In the genomic region with DNA sequence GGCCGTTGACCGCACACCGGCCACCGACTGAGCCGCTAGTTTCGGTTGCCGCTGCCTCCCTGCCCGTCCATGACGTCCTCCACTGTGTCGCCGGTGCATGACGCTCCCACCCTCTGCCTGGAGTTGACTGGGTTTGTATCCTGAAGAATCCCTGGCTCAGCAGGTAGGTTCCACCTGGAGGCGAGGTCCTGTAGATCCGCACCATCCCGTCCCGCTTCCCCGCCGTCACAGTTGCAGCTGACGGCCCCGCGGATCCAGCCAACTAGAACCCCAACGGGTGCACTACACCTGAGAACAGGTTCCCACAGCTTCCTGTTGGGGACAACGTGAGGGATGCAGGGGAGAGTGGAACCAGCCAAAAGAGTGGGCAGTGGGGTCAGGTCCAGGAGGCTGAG, we compare ENCODE assay signal across 8 cellular contexts. TPM values are rescaled to one million over a fixed set of nuclear protein-coding genes. Genes with fewer than 3 reads are reported as not detected.
A peak's percentile ranks its signal among the peaks of the same experiment; 100 is the strongest.
DNase-seq lines count a peak whose midpoint lies in the region; ATAC-seq and TF ChIP-seq lines count a peak whose summit lies in the region.

No MANE protein-coding gene starts in this region.

- H3K4me1 ChIP-seq in suprapubic skin = peaks cover 77% of the 10 kb centered on the region

- DNase-seq in activated naive CD4-positive, alpha-beta T cell treated with anti-CD3 and anti-CD28 coated beads, Interleukin-2, amount 50 U/mL, for 72 hours (ENCODE audit: low spot score in 2 of 2) = no peak
- DNase-seq in iPS-NIHi11 (ENCODE audit: low spot score) = peak; percentile 60
- DNase-seq in suprapubic skin (ENCODE audit: low spot score in 2 of 2) = no peak
- no peak for DNase-seq in putamen (ENCODE audit: low spot score)
- DNase-seq in stimulated activated CD4-positive, alpha-beta T cell treated with anti-CD3 and anti-CD28 coated beads, Interleukin-4, amount 100 ng/mL, for 1 hour = no peak

- peak overlapping the region; percentile 99 for H3K27ac ChIP-seq in suprapubic skin

- ATAC-seq in GM19043 (IDR thresholded peaks at IDR 0.05; ENCODE audit: low read depth, unreplicated experiment) (peak; percentile 8), HG03097 (IDR thresholded peaks at IDR 0.05; ENCODE audit: low FRiP score, unreplicated experiment) (peak; percentile 5), GM18907 (IDR thresholded peaks at IDR 0.05; ENCODE audit: unreplicated experiment) (no peak)
- ATAC-seq in activated naive CD4-positive, alpha-beta T cell treated with anti-CD3 and anti-CD28 coated beads, Interleukin-2, amount 50 U/mL, for 72 hours = peak; percentile 12 to 42

- H3K9me3 Mint-ChIP-seq in activated naive CD4-positive, alpha-beta T cell treated with anti-CD3 and anti-CD28 coated beads, Interleukin-2, amount 50 U/mL, for 72 hours = no peaks in the 10 kb centered on the region

- H3K36me3 Mint-ChIP-seq in activated naive CD4-positive, alpha-beta T cell treated with anti-CD3 and anti-CD28 coated beads, Interleukin-2, amount 50 U/mL, for 72 hours = peaks cover 50 to 52% of the 10 kb centered on the region in 2 donors

- no peak for TF ChIP-seq CTCF in suprapubic skin (IDR thresholded peaks at IDR 0.05)

- H3K27ac Mint-ChIP-seq in activated naive CD4-positive, alpha-beta T cell treated with anti-CD3 and anti-CD28 coated beads, Interleukin-2, amount 50 U/mL, for 72 hours = peak overlapping the region; percentile 92 to 99

- H3K27me3 ChIP-seq in suprapubic skin = no peaks in the 10 kb centered on the region

- H3K9me3 ChIP-seq in suprapubic skin = no peaks in the 10 kb centered on the region

- peak overlapping the region; percentile 87 for H3K4me3 ChIP-seq in suprapubic skin

- peaks cover 14% of the 10 kb centered on the region for H3K36me3 ChIP-seq in suprapubic skin

- TF ChIP-seq POLR2A in suprapubic skin (IDR thresholded peaks at IDR 0.05) = no peak

- 2% methylated on average over 21 of the region's 23 CpGs for WGBS in suprapubic skin

- TF ChIP-seq EP300 in suprapubic skin (IDR thresholded peaks at IDR 0.05) = no peak

RNA-seq across cellular contexts. Expression of gene SLBP, which starts 0.9 kb away (rescaled TPM):
- 100 to 1,000 TPM in 1 of 2 donors, 10 to 100 TPM in 1; 73.0 to 110 TPM for total RNA-seq in activated naive CD4-positive, alpha-beta T cell treated with anti-CD3 and anti-CD28 coated beads, Interleukin-2, amount 50 U/mL, for 72 hours
- 10 to 100 TPM; 36.9 to 59.1 (median 40.8) TPM for total RNA-seq in suprapubic skin

RNA-seq across cellular contexts. Expression of gene TMEM129, which starts 8.1 kb away (rescaled TPM):
- total RNA-seq in activated naive CD4-positive, alpha-beta T cell treated with anti-CD3 and anti-CD28 coated beads, Interleukin-2, amount 50 U/mL, for 72 hours = 10 to 100 TPM; 12.7 to 14.9 TPM
- total RNA-seq in suprapubic skin = 10 to 100 TPM; 50.4 to 77.2 (median 57.6) TPM

RNA-seq across cellular contexts. Expression of gene TACC3, which starts 8.3 kb away (rescaled TPM):
- total RNA-seq in activated naive CD4-positive, alpha-beta T cell treated with anti-CD3 and anti-CD28 coated beads, Interleukin-2, amount 50 U/mL, for 72 hours = 100 to 1,000 TPM; 195 to 295 TPM
- 10 to 100 TPM in 2 of 4 donors, 1 to 10 TPM in 2; 7.2 to 11.7 (median 8.8) TPM for total RNA-seq in suprapubic skin

RNA-seq across cellular contexts. Expression of gene FAM53A, which starts 28.9 kb away (rescaled TPM):
- 1 to 10 TPM; 3.0 to 5.4 TPM for total RNA-seq in activated naive CD4-positive, alpha-beta T cell treated with anti-CD3 and anti-CD28 coated beads, Interleukin-2, amount 50 U/mL, for 72 hours
- 1 to 10 TPM; 2.2 to 8.0 (median 4.9) TPM for total RNA-seq in suprapubic skin

Comparison
In these comparisons a context has a peak if more than half of its experiments do, and no peak if none do; other contexts are left out.
1. RNA of gene TACC3, which starts 8.3 kb away (total RNA-seq): 195 to 295 TPM in activated naive CD4-positive, alpha-beta T cell treated with anti-CD3 and anti-CD28 coated beads, Interleukin-2, amount 50 U/mL, for 72 hours; 7.2 to 11.7 TPM in suprapubic skin; every median in the first group is over 10 times any median in the second.